Comparison of ENCODE assay signal across 1 cellular context in the genomic region with DNA sequence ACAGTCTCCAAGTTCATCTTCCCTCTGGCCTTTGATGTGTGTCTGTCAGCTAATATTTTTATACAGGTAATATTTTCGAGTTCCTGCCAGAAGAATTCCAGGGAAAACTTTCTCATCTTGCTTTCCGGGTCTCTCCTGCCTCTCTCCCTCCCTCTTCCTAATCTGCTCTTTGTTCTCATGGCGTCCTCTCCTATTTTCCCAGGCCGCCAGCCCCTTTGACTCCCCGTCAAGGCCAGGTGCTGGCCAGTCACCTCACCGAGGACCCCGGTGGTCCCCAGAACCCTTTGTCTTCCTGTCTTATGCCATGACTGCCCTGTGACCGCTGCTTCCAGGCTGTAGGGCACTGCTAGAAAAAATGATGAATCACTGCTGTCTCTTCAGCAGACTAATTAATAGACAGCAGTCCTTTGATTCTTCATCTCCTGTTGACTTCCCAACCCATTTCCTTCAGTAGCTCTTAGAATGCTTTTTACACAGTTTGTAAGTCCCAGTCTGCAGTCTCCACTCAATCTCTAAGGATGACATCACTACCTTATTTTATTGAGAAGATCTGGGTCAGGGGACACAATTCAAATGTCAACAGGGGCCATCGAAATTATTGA.
TF ChIP-seq lines count a peak whose summit lies in the region.

No MANE protein-coding gene starts in this region.

TF ChIP-seq in endothelial cell of umbilical vein, 7 proteins besides CTCF, POLR2A, EP300 and RAD21 (continued from another document):
- TF ChIP-seq MYC (IDR thresholded peaks at IDR 0.05; ENCODE audit: low read depth, low read length) = no peak
- no peak for TF ChIP-seq EZH2 (IDR thresholded peaks at IDR 0.05; ENCODE audit: borderline replicate concordance, low read depth, low read length, severe bottlenecking)
- TF ChIP-seq POLR2AphosphoS5 (IDR thresholded peaks at IDR 0.05; ENCODE audit: insufficient read depth, low read depth, low read length) = peak; percentile 42
